In the genomic region with DNA sequence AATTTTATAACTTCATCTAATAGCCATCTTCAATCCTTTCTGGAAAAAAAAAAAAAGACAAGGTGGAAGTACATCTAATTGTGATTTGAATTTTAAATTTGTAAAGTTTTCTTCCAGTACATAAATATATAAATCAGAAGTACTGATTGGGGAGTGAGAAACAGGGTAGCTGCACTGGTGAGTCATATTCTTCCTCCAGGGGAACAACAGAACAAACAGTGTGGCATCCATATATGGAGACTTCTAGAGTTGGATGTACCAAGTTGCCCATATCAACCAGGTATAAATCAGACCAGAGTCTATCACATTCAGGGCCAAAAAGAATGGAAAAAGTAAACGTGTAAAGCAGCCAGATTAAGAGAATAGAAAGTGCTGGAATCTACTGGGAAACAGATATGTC, we compare ENCODE assay signal across 15 cellular contexts.
DNase-seq lines count a peak whose midpoint lies in the region; ATAC-seq, FAIRE-seq and TF ChIP-seq lines count a peak whose summit lies in the region.
"Had no signal": no experiment of that assay in that cellular context is flagged by ENCODE, and none has a peak within 500 bp of the region (broad histone marks: within the 10 kb centered on the region; RNA-seq: fewer than 3 reads in every experiment).

No MANE protein-coding gene starts in this region.

- DNase-seq in RWPE2 (ENCODE audit: low spot score) (no peak), bronchial epithelial cell (ENCODE audit: low read depth) (peak; percentile 72), fibroblast of pulmonary artery (ENCODE audit: low read depth) (peak; percentile 21), NCI-H2227 (lab: John Stamatoyannopoulos, UW; ENCODE audit: unreplicated experiment) (no peak), frontal cortex (ENCODE audit: low spot score in 2 of 2) (no peak), putamen (ENCODE audit: low spot score) (no peak)
- DNase-seq: C1 segment of cervical spinal cord; Calu3; CD4-positive, alpha-beta T cell; DMS 273 treated with DMSO at 0.1 percent for 48 hours had no signal

- H3K36me3 ChIP-seq in RWPE2 (ENCODE audit: low read depth) (no peaks in the 10 kb centered on the region), bronchial epithelial cell (ENCODE audit: control insufficient read depth, insufficient read depth, low read length) (no peaks in the 10 kb centered on the region)
- H3K36me3 ChIP-seq: HAP-1 had no signal

- no peak overlapping the region for H3K27ac ChIP-seq in RWPE2 (ENCODE audit: poor library complexity, severe bottlenecking)

- H3K9me3 ChIP-seq in RWPE2 (ENCODE audit: severe bottlenecking) = no peaks in the 10 kb centered on the region
- H3K9me3 ChIP-seq: HAP-1 had no signal

- H3K4me1 ChIP-seq in RWPE2 (ENCODE audit: insufficient read depth, poor library complexity, severe bottlenecking) = peaks cover 12% of the 10 kb centered on the region
- H3K4me1 ChIP-seq: HAP-1 had no signal

- TF ChIP-seq CTCF in RWPE2 (IDR thresholded peaks at IDR 0.05; ENCODE audit: poor library complexity, severe bottlenecking) (no peak), bronchial epithelial cell (IDR thresholded peaks at IDR 0.05; ENCODE audit: insufficient read depth, low read length, severe bottlenecking) (no peak), fibroblast of pulmonary artery (IDR thresholded peaks at IDR 0.05; ENCODE audit: low read length, missing control alignments) (no peak)

- H3K4me3 ChIP-seq in RWPE2 (ENCODE audit: severe bottlenecking) = no peak overlapping the region
- H3K4me3 ChIP-seq in bronchial epithelial cell (ENCODE audit: low read depth, low read length) = no peak overlapping the region
- no peak overlapping the region for H3K4me3 ChIP-seq in fibroblast of pulmonary artery (replicated peaks; ENCODE audit: low read depth, low read length)
- H3K4me3 ChIP-seq: HAP-1 had no signal

- FAIRE-seq in bronchial epithelial cell (lab: Jason Lieb, UNC) (no peak), frontal cortex (lab: Jason Lieb, UNC) (no peak)
- FAIRE-seq: A204.1, GM18507, H1 had no signal

- ATAC-seq in RWPE2 (ENCODE audit: low read depth) (0 out of 3 replicates have a peak, but pooled peaks have one; percentile 19), GM21576 (IDR thresholded peaks at IDR 0.05; ENCODE audit: unreplicated experiment) (no peak)

- no peaks in the 10 kb centered on the region for H3K27me3 ChIP-seq in RWPE2 (ENCODE audit: insufficient read depth, poor library complexity, severe bottlenecking)
- no peaks in the 10 kb centered on the region for H3K27me3 ChIP-seq in bronchial epithelial cell (ENCODE audit: control insufficient read depth, insufficient read depth, low read length)

Comparison
In these comparisons a context has a peak if more than half of its experiments do, and no peak if none do; other contexts are left out.
1. DNase-seq: peak in bronchial epithelial cell (single experiment) and fibroblast of pulmonary artery (single experiment); none in RWPE2 (single experiment), NCI-H2227 (single experiment), frontal cortex (0 of 2) and putamen (single experiment).